Comparison of ENCODE assay signal across 13 cellular contexts in genomic region chr6:143746202-143747119, GRCh38.
A peak's percentile ranks its signal among the peaks of the same experiment; 100 is the strongest.
DNase-seq lines count a peak whose midpoint lies in the region; ATAC-seq and TF ChIP-seq lines count a peak whose summit lies in the region.
"Had no signal": no experiment of that assay in that cellular context is flagged by ENCODE, and none has a peak within 500 bp of the region (broad histone marks: within the 10 kb centered on the region; RNA-seq: fewer than 3 reads in every experiment).

No MANE protein-coding gene starts in this region.

- peak; percentile 59 for DNase-seq in ELF-1 (ENCODE audit: low read depth, low spot score)
- DNase-seq in iPS DF 19.7 (ENCODE audit: low read depth, low spot score) = peak; percentile 97
- DNase-seq in prostate gland (ENCODE audit: low spot score) = no peak
- no peak for DNase-seq in stimulated activated effector memory CD8-positive, alpha-beta T cell treated with anti-CD3 and anti-CD28 coated beads, Interleukin-12 subunit alpha, Interleukin-12 subunit beta, amount 100 ng/mL, for 72 hours (ENCODE audit: low spot score in 2 of 2)
- DNase-seq in NCI-H2081 (lab: John Stamatoyannopoulos, UW) = no peak
- DNase-seq: activated T-cell treated with anti-CD3 and anti-CD28 coated beads, Interleukin-2, amount 50 U/mL, for 24 hours; central memory CD4-positive, alpha-beta T cell; MG63; NK-92 treated with Interleukin-12 subunit alpha and Interleukin-12 subunit beta, amount 100 ng/mL, for 24 hours had no signal

- H3K36me3 Mint-ChIP-seq in stimulated activated effector memory CD8-positive, alpha-beta T cell treated with anti-CD3 and anti-CD28 coated beads, Interleukin-12 subunit alpha, Interleukin-12 subunit beta, amount 100 ng/mL, for 72 hours = no peaks in the 10 kb centered on the region

- H3K4me3 ChIP-seq in prostate gland = peak overlapping the region in 1 of 2 donors; percentile 22
- H3K4me3 ChIP-seq: MG63, skin epidermis had no signal

- no peaks in the 10 kb centered on the region for H3K27me3 ChIP-seq in prostate gland (replicated peaks; ENCODE audit: insufficient read depth)
- H3K27me3 ChIP-seq: MG63 had no signal

- 73% methylated on average over 12 of the region's 12 CpGs for WGBS in prostate gland

- TF ChIP-seq CTCF in VCaP (conservative IDR thresholded peaks at IDR 0.05) (no peak), prostate gland (IDR thresholded peaks at IDR 0.05) (no peak)

- no peak for TF ChIP-seq POLR2A in prostate gland (IDR thresholded peaks at IDR 0.05)

- H3K4me3 Mint-ChIP-seq in stimulated activated effector memory CD8-positive, alpha-beta T cell treated with anti-CD3 and anti-CD28 coated beads, Interleukin-12 subunit alpha, Interleukin-12 subunit beta, amount 100 ng/mL, for 72 hours = no peak overlapping the region
- H3K4me3 Mint-ChIP-seq: activated T-cell treated with anti-CD3 and anti-CD28 coated beads, Interleukin-2, amount 50 U/mL, for 24 hours had no signal

- ATAC-seq in HG02759 (IDR thresholded peaks at IDR 0.05; ENCODE audit: unreplicated experiment) (no peak), GM19035 (IDR thresholded peaks at IDR 0.05; ENCODE audit: unreplicated experiment) (no peak)
- no peak for ATAC-seq in stimulated activated effector memory CD8-positive, alpha-beta T cell treated with anti-CD3 and anti-CD28 coated beads, Interleukin-12 subunit alpha, Interleukin-12 subunit beta, amount 100 ng/mL, for 72 hours

- intact Hi-C loops in prostate gland (cut with DNase I) = no loop called here

- H3K27ac Mint-ChIP-seq in stimulated activated effector memory CD8-positive, alpha-beta T cell treated with anti-CD3 and anti-CD28 coated beads, Interleukin-12 subunit alpha, Interleukin-12 subunit beta, amount 100 ng/mL, for 72 hours = no peak overlapping the region
- H3K27ac Mint-ChIP-seq: activated T-cell treated with anti-CD3 and anti-CD28 coated beads, Interleukin-2, amount 50 U/mL, for 24 hours had no signal

- H3K36me3 ChIP-seq in prostate gland = no peaks in the 10 kb centered on the region

- peaks cover 14% of the 10 kb centered on the region for H3K4me1 ChIP-seq in prostate gland (replicated peaks)

- H3K9me3 ChIP-seq in prostate gland = no peaks in the 10 kb centered on the region
- H3K9me3 ChIP-seq: MG63 had no signal

- H3K27ac ChIP-seq in VCaP = peak overlapping the region; percentile 84
- peak overlapping the region; percentile 67 to 74 for H3K27ac ChIP-seq in prostate gland

- peaks cover 16% of the 10 kb centered on the region for H3K4me1 Mint-ChIP-seq in stimulated activated effector memory CD8-positive, alpha-beta T cell treated with anti-CD3 and anti-CD28 coated beads, Interleukin-12 subunit alpha, Interleukin-12 subunit beta, amount 100 ng/mL, for 72 hours

- no peaks in the 10 kb centered on the region for H3K9me3 Mint-ChIP-seq in stimulated activated effector memory CD8-positive, alpha-beta T cell treated with anti-CD3 and anti-CD28 coated beads, Interleukin-12 subunit alpha, Interleukin-12 subunit beta, amount 100 ng/mL, for 72 hours
- H3K9me3 Mint-ChIP-seq: activated T-cell treated with anti-CD3 and anti-CD28 coated beads, Interleukin-2, amount 50 U/mL, for 24 hours had no signal

Comparison
In these comparisons a context has a peak if more than half of its experiments do, and no peak if none do; other contexts are left out.
1. DNase-seq: peak in ELF-1 (single experiment) and iPS DF 19.7 (single experiment); none in prostate gland (single experiment), stimulated activated effector memory CD8-positive, alpha-beta T cell treated with anti-CD3 and anti-CD28 coated beads, Interleukin-12 subunit alpha, Interleukin-12 subunit beta, amount 100 ng/mL, for 72 hours (0 of 2) and NCI-H2081 (0 of 2).